ENCODE assay signal across 23 cellular contexts in the genomic region with DNA sequence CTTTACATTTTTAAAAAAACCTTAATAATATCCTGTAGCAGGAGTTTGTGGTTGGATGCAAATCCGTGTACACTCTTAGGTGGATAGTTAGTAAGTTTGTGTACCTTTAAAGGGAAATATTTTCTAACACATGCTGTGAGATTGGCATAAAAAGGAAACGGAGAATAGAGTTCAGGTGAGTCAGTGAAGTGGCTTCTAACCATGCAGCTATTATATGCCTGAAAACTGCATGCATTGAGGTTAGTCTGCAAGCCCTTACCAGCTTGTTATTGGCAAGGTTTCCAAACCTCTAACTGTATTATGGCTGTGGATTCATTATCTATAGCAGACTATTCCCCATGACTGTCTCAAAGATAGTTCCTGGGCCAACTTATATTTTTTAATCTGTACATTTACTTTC.
"Had no signal": no experiment of that assay in that cellular context is flagged by ENCODE, and none has a peak within 500 bp of the region (broad histone marks: within the 10 kb centered on the region; RNA-seq: fewer than 3 reads in every experiment).

No MANE protein-coding gene starts in this region.

- H3K4me1 ChIP-seq: esophagus squamous epithelium, gastroesophageal sphincter, pancreas, psoas muscle, right atrium auricular region, upper lobe of left lung had no signal

- H3K4me3 ChIP-seq: esophagus squamous epithelium, gastroesophageal sphincter, pancreas, psoas muscle, right atrium auricular region, upper lobe of left lung had no signal

- H3K27ac ChIP-seq: brain microvascular endothelial cell, esophagus squamous epithelium, gastroesophageal sphincter, pancreas, psoas muscle, right atrium auricular region, upper lobe of left lung had no signal

- H3K4me3 Mint-ChIP-seq: activated CD4-positive, alpha-beta memory T cell treated with anti-CD3 and anti-CD28 coated beads for 36 hours; activated naive CD8-positive, alpha-beta T cell treated with anti-CD3 and anti-CD28 coated beads for 36 hours; effector memory CD8-positive, alpha-beta T cell; memory B cell; nephron progenitor cell had no signal

- H3K27me3 Mint-ChIP-seq: activated CD4-positive, alpha-beta memory T cell treated with anti-CD3 and anti-CD28 coated beads for 36 hours; activated naive CD8-positive, alpha-beta T cell treated with anti-CD3 and anti-CD28 coated beads for 36 hours; effector memory CD8-positive, alpha-beta T cell; memory B cell had no signal

- H3K27ac Mint-ChIP-seq: activated CD4-positive, alpha-beta memory T cell treated with anti-CD3 and anti-CD28 coated beads for 36 hours; activated naive CD8-positive, alpha-beta T cell treated with anti-CD3 and anti-CD28 coated beads for 36 hours; effector memory CD8-positive, alpha-beta T cell; memory B cell; nephron progenitor cell had no signal

- H3K27me3 ChIP-seq: brain microvascular endothelial cell, esophagus squamous epithelium, gastroesophageal sphincter, pancreas, right atrium auricular region, upper lobe of left lung had no signal

- H3K36me3 Mint-ChIP-seq: activated CD4-positive, alpha-beta memory T cell treated with anti-CD3 and anti-CD28 coated beads for 36 hours; activated naive CD8-positive, alpha-beta T cell treated with anti-CD3 and anti-CD28 coated beads for 36 hours; memory B cell had no signal

- DNase-seq: activated CD4-positive, alpha-beta memory T cell treated with anti-CD3 and anti-CD28 coated beads for 36 hours; activated CD4-positive, alpha-beta T cell treated with anti-CD3 and anti-CD28 coated beads for 48 hours; activated naive CD4-positive, alpha-beta T cell treated with Interleukin-2 at 50 U/mL for 16 hours; activated naive CD8-positive, alpha-beta T cell treated with anti-CD3 and anti-CD28 coated beads for 36 hours; activated T-cell treated with anti-CD3 and anti-CD28 coated beads, Interleukin-2, amount 50 U/mL, for 48 hours; amniotic stem cell; brain microvascular endothelial cell; central memory CD4-positive, alpha-beta T cell; effector memory CD8-positive, alpha-beta T cell; esophagus squamous epithelium; head of caudate nucleus; hypothalamus; left ventricle myocardium superior; nephron progenitor cell; pancreas; psoas muscle; stimulated activated CD4-positive, alpha-beta T cell treated with anti-CD3 and anti-CD28 coated beads, Interleukin-4, amount 100 ng/mL, for 24 hours; stimulated activated naive CD4-positive, alpha-beta T cell treated with Interleukin-2 at 50 U/mL for 16 hours; T-helper 9 cell; upper lobe of left lung had no signal

- ATAC-seq: effector memory CD8-positive, alpha-beta T cell; gastroesophageal sphincter; left ventricle myocardium superior; pancreas; psoas muscle had no signal

- H3K9me3 ChIP-seq: esophagus squamous epithelium, gastroesophageal sphincter, pancreas, psoas muscle, right atrium auricular region, upper lobe of left lung had no signal

- H3K4me1 Mint-ChIP-seq: activated naive CD8-positive, alpha-beta T cell treated with anti-CD3 and anti-CD28 coated beads for 36 hours; memory B cell had no signal

- H3K9me3 Mint-ChIP-seq: activated CD4-positive, alpha-beta memory T cell treated with anti-CD3 and anti-CD28 coated beads for 36 hours; activated naive CD8-positive, alpha-beta T cell treated with anti-CD3 and anti-CD28 coated beads for 36 hours; memory B cell; nephron progenitor cell had no signal

- H3K36me3 ChIP-seq: brain microvascular endothelial cell, esophagus squamous epithelium, gastroesophageal sphincter, pancreas, right atrium auricular region, upper lobe of left lung had no signal
